In genomic region chr1:223726380-223727001, GRCh38 we compare ENCODE assay signal across 7 cellular contexts. TPM values are rescaled to one million over a fixed set of nuclear protein-coding genes. Genes with fewer than 3 reads are reported as not detected.
A peak's percentile ranks its signal among the peaks of the same experiment; 100 is the strongest.
DNase-seq lines count a peak whose midpoint lies in the region; ATAC-seq and TF ChIP-seq lines count a peak whose summit lies in the region.

No MANE protein-coding gene starts in this region.

- H3K4me2 ChIP-seq in PC-3 (ENCODE audit: low read length) (peak overlapping the region; percentile 70), trophoblast cell (ENCODE audit: low read length) (peak overlapping the region; percentile 49)

- H3K27me3 ChIP-seq in PC-3 (ENCODE audit: low read length) (no peaks in the 10 kb centered on the region), trophoblast cell (ENCODE audit: insufficient read depth, low read length) (no peaks in the 10 kb centered on the region), upper lobe of left lung (no peaks in the 10 kb centered on the region)

- H3K4ac ChIP-seq in trophoblast cell (ENCODE audit: low read depth, low read length) = peak overlapping the region; percentile 30

- intact Hi-C loops in PC-3 (cut with micrococcal nuclease) = loop anchor here (1.0 kb wide), 1 partner anchor 11 kb away; no protein-coding TSS in a partner anchor

- H4K20me1 ChIP-seq in PC-3 (ENCODE audit: low read length) = peaks cover 12% of the 10 kb centered on the region

- no peak overlapping the region for H3K23ac ChIP-seq in trophoblast cell (ENCODE audit: low read length)

- TF ChIP-seq CTCF in PC-3 (conservative IDR thresholded peaks at IDR 0.05; ENCODE audit: low read depth, low read length) (no peak), fibroblast of the aortic adventitia (IDR thresholded peaks at IDR 0.05; ENCODE audit: insufficient read depth, low read length) (no peak), upper lobe of left lung (IDR thresholded peaks at IDR 0.05) (no peak)

- peak overlapping the region; percentile 71 for H3K18ac ChIP-seq in trophoblast cell (ENCODE audit: low read length)

- H2AFZ ChIP-seq in PC-3 (ENCODE audit: low read length) (no peak overlapping the region), trophoblast cell (ENCODE audit: insufficient read depth, low read length, poor library complexity) (peak overlapping the region; percentile 10)

- POLR2A ChIA-PET in PC-3 (lab: Charles Lee; ENCODE audit: unreplicated experiment) = no interaction called here

- peak in 1 of 4 donors; percentile 8 for TF ChIP-seq POLR2A in upper lobe of left lung (IDR thresholded peaks at IDR 0.05)

- H2AK5ac ChIP-seq in trophoblast cell (ENCODE audit: low read length) = peak overlapping the region; percentile 75

- H4K91ac ChIP-seq in trophoblast cell (ENCODE audit: low read depth, low read length) = peak overlapping the region; percentile 91

- H3K9ac ChIP-seq in PC-3 (ENCODE audit: low read length) = peak overlapping the region; percentile 59
- peak overlapping the region; percentile 14 for H3K9ac ChIP-seq in trophoblast cell (ENCODE audit: low read length)

- H3K4me3 ChIP-seq in PC-3 (ENCODE audit: low read length) (peak overlapping the region; percentile 18; the same call in 1 of the 2 replicates), fibroblast of the aortic adventitia (ENCODE audit: low read depth, low read length) (no peak overlapping the region), trophoblast cell (ENCODE audit: low read depth, low read length) (no peak overlapping the region), upper lobe of left lung (peak overlapping the region in 1 of 4 donors; percentile 4)

- peaks cover 82% of the 10 kb centered on the region for H3K4me1 ChIP-seq in PC-3 (ENCODE audit: insufficient read depth, low read length)
- H3K4me1 ChIP-seq in trophoblast cell (ENCODE audit: control insufficient read depth in 1 of 2, insufficient read depth in 2 of 2, low read length in 2 of 2) = peaks cover 50 to 52% of the 10 kb centered on the region in 2 experiments
- peaks cover 55 to 72% (median 62%) of the 10 kb centered on the region in 4 donors for H3K4me1 ChIP-seq in upper lobe of left lung

- CTCF ChIA-PET in PC-3 (lab: Charles Lee) = interaction anchor here (0.7 kb wide), 2 partner anchors 24 to 46 kb away, joined by 6 to 11 read pairs; no protein-coding TSS in a partner anchor

- whole genome bisulfite sequencing in trophoblast cell (ENCODE audit: extremely low coverage, insufficient coverage, insufficient read length) = no CpG with 5 or more reads among the region's 9 CpGs
- WGBS in upper lobe of left lung, 2 donors = 24 to 27% methylated on average over 9 of the region's 9 CpGs

- H3F3A ChIP-seq in PC-3 (ENCODE audit: low read length, unreplicated experiment) = peaks cover 13% of the 10 kb centered on the region

- TF ChIP-seq EP300 in upper lobe of left lung (IDR thresholded peaks at IDR 0.05) = no peak

- peak overlapping the region; percentile 66 for H2BK120ac ChIP-seq in trophoblast cell (ENCODE audit: insufficient read depth, low read length, poor library complexity)

- TSS peak; percentile 69 for BruUV-seq in PC-3 (replicated peaks; lab: Mats Ljungman, UMichigan)

- H3K36me3 ChIP-seq in PC-3 (ENCODE audit: low read depth, low read length) (peaks cover 53% of the 10 kb centered on the region), trophoblast cell (ENCODE audit: control insufficient read depth in 1 of 2, insufficient read depth in 2 of 2, low read length in 2 of 2) (peaks cover 34 to 49% of the 10 kb centered on the region in 2 experiments), upper lobe of left lung (peaks cover 0 to 29% (median 13%) of the 10 kb centered on the region in 4 donors)

- H3K9me2 ChIP-seq in PC-3 (replicated peaks; ENCODE audit: low read length) = no peaks in the 10 kb centered on the region

- peak overlapping the region; percentile 63 for H2BK12ac ChIP-seq in trophoblast cell (ENCODE audit: low read length)

- H3K14ac ChIP-seq in trophoblast cell (ENCODE audit: low read length) = peak overlapping the region; percentile 77

- peak overlapping the region; percentile 88 for H3K27ac ChIP-seq in PC-3 (ENCODE audit: low read length)
- H3K27ac ChIP-seq in trophoblast cell (ENCODE audit: low read depth, low read length) = peak overlapping the region; percentile 91
- peak overlapping the region; percentile 78 to 86 (median 82) for H3K27ac ChIP-seq in upper lobe of left lung

- no peaks in the 10 kb centered on the region for H3K9me3 ChIP-seq in PC-3 (ENCODE audit: low read length)
- H3K9me3 ChIP-seq in trophoblast cell (ENCODE audit: insufficient read depth, low read depth, low read length) = no peaks in the 10 kb centered on the region
- H3K9me3 ChIP-seq in upper lobe of left lung = no peaks in the 10 kb centered on the region

- peak; percentile 97 for ATAC-seq in GM18868 (IDR thresholded peaks at IDR 0.05; ENCODE audit: unreplicated experiment)
- peak; percentile 95 for ATAC-seq in HG02981 (IDR thresholded peaks at IDR 0.05; ENCODE audit: unreplicated experiment)
- peak; percentile 68 for ATAC-seq in PC-3
- ATAC-seq in upper lobe of left lung (ENCODE audit: low FRiP score in 2 of 2) = peak; percentile 79 to 93

- peaks cover 43% of the 10 kb centered on the region for H3K79me1 ChIP-seq in trophoblast cell (ENCODE audit: low read length)

- H3K79me2 ChIP-seq in PC-3 (ENCODE audit: low read length) (peaks cover 96% of the 10 kb centered on the region), trophoblast cell (ENCODE audit: control insufficient read depth, insufficient read depth, low read length, poor library complexity) (peaks cover 28% of the 10 kb centered on the region)

- DNase-seq in PC-3 (peak; percentile 97), fibroblast of the aortic adventitia (ENCODE audit: low read depth) (peak; percentile 98), trophoblast cell (peak; percentile 56 to 63), upper lobe of left lung (peak in 1 of 2 donors; percentile 87)
- peak; percentile 61 to 79 for DNase-seq in activated T-helper 1 cell treated with anti-CD3 and anti-CD28 coated beads, Interleukin-2, amount 50 U/mL, for 16 hours (ENCODE audit: low read depth in 1 of 2, low spot score in 1 of 2)

- H4K8ac ChIP-seq in trophoblast cell (ENCODE audit: low read depth, low read length) = peak overlapping the region; percentile 71

- H2BK5ac ChIP-seq in trophoblast cell (ENCODE audit: low read depth, low read length, poor library complexity) = peak overlapping the region; percentile 98

- H4K12ac ChIP-seq in trophoblast cell (ENCODE audit: low read depth, low read length) = peak overlapping the region; percentile 2

RNA-seq across cellular contexts. Expression of gene CAPN2, which starts 14.2 kb away (rescaled TPM):
- total RNA-seq in PC-3 (2014; rRNA removed) (1,259 and 1,457 TPM in 2 replicates), fibroblast of the aortic adventitia (ENCODE audit: low replicate concordance) (456 and 481 TPM in 2 replicates), upper lobe of left lung (1,000 to 10,000 TPM in 1 of 6 donors, 100 to 1,000 TPM in 5; 271 to 1,436 (median 427) TPM)
- 161 and 169 TPM in 2 replicates for polyA plus RNA-seq in trophoblast cell (2013)
